ENCODE assay signal across 15 cellular contexts in the genomic region with DNA sequence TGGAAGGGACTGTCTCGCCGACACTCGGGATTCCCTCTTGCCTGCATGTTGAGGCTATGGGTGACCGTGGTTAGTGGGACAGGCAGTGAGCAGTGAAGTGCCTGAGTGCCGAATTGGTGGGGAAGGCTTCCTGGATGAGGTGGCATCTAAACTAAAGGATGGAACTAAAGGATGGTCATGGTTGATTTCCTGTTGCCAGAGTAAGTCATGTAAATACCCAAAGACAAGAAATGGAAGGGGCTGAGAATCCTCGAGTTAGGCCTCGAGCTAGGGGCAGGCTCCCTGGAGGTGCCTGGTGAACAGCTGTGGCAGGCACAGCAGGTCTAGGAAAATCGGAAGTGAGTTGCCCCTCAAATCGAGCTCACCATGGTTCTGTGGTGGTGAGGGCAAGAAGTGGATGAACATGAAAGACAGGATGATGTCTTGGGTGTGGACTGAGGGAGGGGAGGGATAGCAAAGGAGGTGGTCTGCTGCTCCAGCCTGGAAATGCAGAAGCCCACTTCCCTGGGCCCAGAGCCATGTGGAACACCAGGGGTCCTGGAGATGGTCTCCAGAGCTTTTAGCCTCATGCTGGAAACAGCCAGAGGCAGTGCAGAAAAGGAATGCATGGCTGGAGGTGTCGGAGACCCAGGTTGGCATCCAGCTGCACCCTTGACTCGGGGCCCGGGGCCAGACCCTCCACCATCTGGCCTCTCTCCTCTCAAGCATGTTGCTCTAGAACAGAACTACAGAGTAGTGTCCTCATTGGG. TPM values are rescaled to one million over a fixed set of nuclear protein-coding genes. Genes with fewer than 3 reads are reported as not detected.
DNase-seq lines count a peak whose midpoint lies in the region; ATAC-seq, FAIRE-seq and TF ChIP-seq lines count a peak whose summit lies in the region.
"Had no signal": no experiment of that assay in that cellular context is flagged by ENCODE, and none has a peak within 500 bp of the region (broad histone marks: within the 10 kb centered on the region; RNA-seq: fewer than 3 reads in every experiment).

No MANE protein-coding gene starts in this region.

- WGBS in A549 (ENCODE audit: missing lambda C conversion rate), result 88% methylated on average over 12 of the region's 12 CpGs

- H3K27me3 ChIP-seq in GM06990 (replicated peaks; ENCODE audit: control insufficient read depth, insufficient read depth, low read length) (no peaks in the 10 kb centered on the region), dorsolateral prefrontal cortex (no peaks in the 10 kb centered on the region)
- H3K27me3 ChIP-seq: BE2C, foreskin keratinocyte had no signal

- no peak for FAIRE-seq in A549 (lab: Jason Lieb, UNC)
- FAIRE-seq: H1 had no signal

- TF ChIP-seq EP300 in A549 (IDR thresholded peaks at IDR 0.05), result no peak

- TF ChIP-seq POLR2A in A549 (IDR thresholded peaks at IDR 0.05; ENCODE audit: low read length), result no peak

- peaks cover 58% of the 10 kb centered on the region for H3K36me3 ChIP-seq in GM06990 (ENCODE audit: control insufficient read depth, insufficient read depth, low read length)

- TF ChIP-seq RAD21 in A549 (conservative IDR thresholded peaks at IDR 0.05 in 1 of 2, IDR thresholded peaks at IDR 0.05 in 1 of 2), result no peak

- no peak for TF ChIP-seq CTCF in A549 (IDR thresholded peaks at IDR 0.05)
- TF ChIP-seq CTCF in GM06990 (IDR thresholded peaks at IDR 0.05; ENCODE audit: insufficient read depth, low read length, poor library complexity, severe bottlenecking), result no peak
- no peak for TF ChIP-seq CTCF in dorsolateral prefrontal cortex (IDR thresholded peaks at IDR 0.05 in 54 of 56, conservative IDR thresholded peaks at IDR 0.05 in 2 of 56; ENCODE audit: low read depth in 1 of 56, partially characterized antibody in 56 of 56)

- H3K27ac ChIP-seq in A549 (no peak overlapping the region), dorsolateral prefrontal cortex (peak overlapping the region in 47 of 59 donors; percentile 6 to 89 (median 73))
- H3K27ac ChIP-seq: foreskin keratinocyte had no signal

- intact Hi-C loops in dorsolateral prefrontal cortex (cut with DNase I), result no loop called here

- no peak overlapping the region for H3K4me2 ChIP-seq in A549

- no peak overlapping the region for H3K4me3 ChIP-seq in A549
- H3K4me3 ChIP-seq in GM06990 (replicated peaks; ENCODE audit: low read depth, low read length), result no peak overlapping the region
- H3K4me3 ChIP-seq in dorsolateral prefrontal cortex, result no peak overlapping the region

- DNase-seq in A549 (ENCODE audit: low read depth in 1 of 2, low spot score in 1 of 2) (no peak), GM06990 (ENCODE audit: extremely low read depth, insufficient read length) (peak; percentile 73), dorsolateral prefrontal cortex (no peak), OCI-M1 (lab: John Stamatoyannopoulos, UW) (no peak), NCI-H2171 (lab: John Stamatoyannopoulos, UW) (no peak)
- DNase-seq: BE2C; effector CD4-positive, alpha-beta T cell; foreskin keratinocyte; NCI-H2171 treated with DMSO at 0.1 percent for 48 hours; stimulated activated CD4-positive, alpha-beta T cell treated with anti-CD3 and anti-CD28 coated beads, Interleukin-1b, Interleukin-23, amount 100 ng/mL, for 48 hours; stimulated activated naive CD4-positive, alpha-beta T cell treated with Interleukin-2 at 50 U/mL for 16 hours had no signal

- POLR2A ChIA-PET in A549 (lab: Yijun Ruan, JAX), result no interaction called here

- ATAC-seq in A549 (no peak), HG03159 (IDR thresholded peaks at IDR 0.05; ENCODE audit: unreplicated experiment) (no peak), HG03045 (IDR thresholded peaks at IDR 0.05; ENCODE audit: unreplicated experiment) (no peak)
- ATAC-seq: foreskin keratinocyte had no signal

- CTCF ChIA-PET in A549 (lab: Yijun Ruan, JAX), result interaction anchor here (0.6 to 1.9 kb wide), 6 partner anchors 20 to 240 kb away, joined by 3 to 5 read pairs (median 4); no protein-coding TSS in a partner anchor

- H3K9me3 ChIP-seq in A549, result no peaks in the 10 kb centered on the region
- H3K9me3 ChIP-seq: BE2C had no signal

- H3K4me1 ChIP-seq in A549, result no peaks in the 10 kb centered on the region
- H3K4me1 ChIP-seq: BE2C, foreskin keratinocyte had no signal

TF ChIP-seq in A549, 52 proteins besides CTCF, POLR2A, EP300 and RAD21:
- 0 out of 2 replicates have a peak, but pooled peaks have one; percentile 50 for TF ChIP-seq POLR2AphosphoS2 (conservative IDR thresholded peaks at IDR 0.05; ENCODE audit: low read length)
- TF ChIP-seq MAFK (IDR thresholded peaks at IDR 0.05; ENCODE audit: partially characterized antibody), result no peak
TF ChIP-seq in A549: peak in this region for 1.

TF ChIP-seq in PFSK-1, 5 proteins besides CTCF, POLR2A, EP300 and RAD21:
- TF ChIP-seq POLR2AphosphoS5 (IDR thresholded peaks at IDR 0.05; ENCODE audit: low read depth, low read length) (peak; percentile 41; the same call in 1 of the 2 replicates), SIN3A (IDR thresholded peaks at IDR 0.05; ENCODE audit: borderline replicate concordance, insufficient read depth, low read length) (no peak)
TF ChIP-seq in PFSK-1: peak in this region for 1.

RNA-seq across cellular contexts. Expression of gene CD74, which starts 12.2 kb away (rescaled TPM):
- polyA plus RNA-seq in A549 (2011; rRNA removed), result not detected in 2 replicates
- 0.06 and 0.19 TPM in 2 replicates for polyA plus RNA-seq in A549 (2012; cell fraction: cytosol; rRNA removed)
- polyA plus RNA-seq in A549 (2012; cell fraction: nucleus; rRNA removed), result 0.11 TPM in 1 of 2 replicates, not detected in the other
- not detected in 3 replicates for polyA plus RNA-seq in A549 (2017; fragmentation: RNase III; extraction: RNeasy Plus Mini Kit Qiagen cat#74134 plus additional on column Dnase treatment)
- not detected in 2 replicates for polyA minus RNA-seq in A549 (2011; rRNA and poly(A)+ RNA removed)
- 0.34 TPM for polyA plus RNA-seq in PFSK-1 (2012; ENCODE audit: insufficient read length, low read depth)
- total RNA-seq in dorsolateral prefrontal cortex, result 100 to 1,000 TPM in 114 of 120 experiments, 10 to 100 TPM in 6; 51.8 to 687 (median 224) TPM

RNA-seq across cellular contexts. Expression of gene TCOF1, which starts 43.0 kb away (rescaled TPM):
- 17.5 and 20.9 TPM in 2 replicates for polyA plus RNA-seq in A549 (2011; rRNA removed)
- 45.2 and 47.7 TPM in 2 replicates for polyA plus RNA-seq in A549 (2012; cell fraction: cytosol; rRNA removed)
- polyA plus RNA-seq in A549 (2012; cell fraction: nucleus; rRNA removed), result 94.3 and 116 TPM in 2 replicates
- 44.2 to 50.7 TPM (median 47.1 TPM) in 3 replicates for polyA plus RNA-seq in A549 (2017; fragmentation: RNase III; extraction: RNeasy Plus Mini Kit Qiagen cat#74134 plus additional on column Dnase treatment)
- polyA minus RNA-seq in A549 (2011; rRNA and poly(A)+ RNA removed), result 24.9 and 30.8 TPM in 2 replicates
- polyA plus RNA-seq in PFSK-1 (2012; ENCODE audit: insufficient read length, low read depth), result 75.2 TPM
- 10 to 100 TPM; 26.4 to 51.1 (median 35.9) TPM for total RNA-seq in dorsolateral prefrontal cortex

RNA-seq across cellular contexts. Expression of gene RPS14, which starts 49.0 kb away (rescaled TPM):
- 3,799 and 4,312 TPM in 2 replicates for polyA plus RNA-seq in A549 (2011; rRNA removed)
- polyA plus RNA-seq in A549 (2012; cell fraction: cytosol; rRNA removed), result 5,803 and 7,483 TPM in 2 replicates
- 1,682 and 2,988 TPM in 2 replicates for polyA plus RNA-seq in A549 (2012; cell fraction: nucleus; rRNA removed)
- 3,127 to 3,794 TPM (median 3,716 TPM) in 3 replicates for polyA plus RNA-seq in A549 (2017; fragmentation: RNase III; extraction: RNeasy Plus Mini Kit Qiagen cat#74134 plus additional on column Dnase treatment)
- 949 and 1,168 TPM in 2 replicates for polyA minus RNA-seq in A549 (2011; rRNA and poly(A)+ RNA removed)
- 3,021 TPM for polyA plus RNA-seq in PFSK-1 (2012; ENCODE audit: insufficient read length, low read depth)
- total RNA-seq in dorsolateral prefrontal cortex, result 100 to 1,000 TPM; 441 to 866 (median 635) TPM

Comparison
In these comparisons a context has a peak if more than half of its experiments do, and no peak if none do; other contexts are left out.
1. H3K27ac ChIP-seq: peak in dorsolateral prefrontal cortex (47 of 59); none in A549 (0 of 2).